In genomic region chr2:212695426-212695825, GRCh38 we compare ENCODE assay signal across 26 cellular contexts.
"Had no signal": no experiment of that assay in that cellular context is flagged by ENCODE, and none has a peak within 500 bp of the region (broad histone marks: within the 10 kb centered on the region; RNA-seq: fewer than 3 reads in every experiment).

No MANE protein-coding gene starts in this region.

- H3K4me1 ChIP-seq: stomach, suprapubic skin, testis, thyroid gland, tibial artery, transverse colon, upper lobe of left lung, upper lobe of right lung, uterus, vagina had no signal

- H3K9me3 ChIP-seq: stomach, suprapubic skin, testis, thoracic aorta, thyroid gland, tibial artery, tibial nerve, transverse colon, upper lobe of left lung, upper lobe of right lung, uterus, vagina had no signal

- ATAC-seq: stimulated activated effector memory CD8-positive, alpha-beta T cell treated with anti-CD3 and anti-CD28 coated beads, Interleukin-12 subunit alpha, Interleukin-12 subunit beta, amount 100 ng/mL, for 72 hours; stimulated activated memory B cell treated with anti-CD40 and anti-IgM and Interleukin-4, amounts not matched to agents 10 μg/mL and 1 μg/mL and 100 μg/mL, for 72 hours; stimulated activated naive B cell treated with anti-CD40 and anti-IgM and Interleukin-4, amounts not matched to agents 10 μg/mL and 1 μg/mL and 100 μg/mL, for 72 hours; stimulated activated naive CD8-positive, alpha-beta T cell treated with anti-CD3 and anti-CD28 coated beads, Interleukin-15, amount 100 ng/mL, for 72 hours; stimulated activated naive CD8-positive, alpha-beta T cell treated with anti-CD3 and anti-CD28 coated beads, Interleukin-15, Interleukin-2, amounts not matched to agents 100 U/mL and 50 U/mL, for 24 hours; upper lobe of right lung had no signal

- H3K27ac ChIP-seq: stomach, suprapubic skin, testis, thoracic aorta, thyroid gland, tibial artery, tibial nerve, transverse colon, upper lobe of left lung, upper lobe of right lung, uterus, vagina had no signal

- FAIRE-seq: urothelium cell line had no signal

- H3K4me3 ChIP-seq: stomach, suprapubic skin, testis, thoracic aorta, thyroid gland, tibial artery, tibial nerve, transverse colon, upper lobe of left lung, upper lobe of right lung, uterus, vagina had no signal

- H3K27me3 ChIP-seq: stomach, suprapubic skin, testis, thyroid gland, tibial artery, tibial nerve, transverse colon, upper lobe of left lung, upper lobe of right lung, uterus, vagina had no signal

- DNase-seq: stimulated activated CD4-positive, alpha-beta T cell treated with anti-CD3 and anti-CD28 coated beads, Interleukin-2, amount 100 ng/mL, for 48 hours; stimulated activated CD4-positive, alpha-beta T cell treated with anti-CD3 and anti-CD28 coated beads, Interleukin-4, amount 100 ng/mL, for 1 hour; stimulated activated CD4-positive, alpha-beta T cell treated with anti-CD3 and anti-CD28 coated beads, Interleukin-4, amount 100 ng/mL, for 24 hours; stimulated activated CD4-positive, alpha-beta T cell treated with anti-CD3 and anti-CD28 coated beads, Interleukin-4, amount 100 ng/mL, for 4 hours; stimulated activated CD8-positive, alpha-beta memory T cell treated with anti-CD3 and anti-CD28 coated beads, Interleukin-4, amount 100 ng/mL, for 48 hours; stimulated activated naive B cell treated with anti-CD40 and anti-IgM and Interleukin-4, amounts not matched to agents 10 μg/mL and 1 μg/mL and 100 μg/mL, for 72 hours; stimulated activated naive CD4-positive, alpha-beta T cell; stimulated activated naive CD4-positive, alpha-beta T cell treated with Interleukin-2 at 50 U/mL for 16 hours; stimulated activated naive CD8-positive, alpha-beta T cell treated with anti-CD3 and anti-CD28 coated beads, Interleukin-15, amount 100 ng/mL, for 72 hours; stimulated activated naive CD8-positive, alpha-beta T cell treated with anti-CD3 and anti-CD28 coated beads, Interleukin-15, Interleukin-2, amounts not matched to agents 100 U/mL and 50 U/mL, for 24 hours; stomach; substantia nigra; testis; thyroid gland; tibial artery; transverse colon; upper lobe of left lung; upper lobe of right lung; uterus had no signal

- H3K36me3 ChIP-seq: stomach, suprapubic skin, thoracic aorta, thyroid gland, tibial artery, tibial nerve, transverse colon, upper lobe of left lung, upper lobe of right lung, uterus, vagina had no signal
